1 cellular context compared by ENCODE assay signal in the genomic region with DNA sequence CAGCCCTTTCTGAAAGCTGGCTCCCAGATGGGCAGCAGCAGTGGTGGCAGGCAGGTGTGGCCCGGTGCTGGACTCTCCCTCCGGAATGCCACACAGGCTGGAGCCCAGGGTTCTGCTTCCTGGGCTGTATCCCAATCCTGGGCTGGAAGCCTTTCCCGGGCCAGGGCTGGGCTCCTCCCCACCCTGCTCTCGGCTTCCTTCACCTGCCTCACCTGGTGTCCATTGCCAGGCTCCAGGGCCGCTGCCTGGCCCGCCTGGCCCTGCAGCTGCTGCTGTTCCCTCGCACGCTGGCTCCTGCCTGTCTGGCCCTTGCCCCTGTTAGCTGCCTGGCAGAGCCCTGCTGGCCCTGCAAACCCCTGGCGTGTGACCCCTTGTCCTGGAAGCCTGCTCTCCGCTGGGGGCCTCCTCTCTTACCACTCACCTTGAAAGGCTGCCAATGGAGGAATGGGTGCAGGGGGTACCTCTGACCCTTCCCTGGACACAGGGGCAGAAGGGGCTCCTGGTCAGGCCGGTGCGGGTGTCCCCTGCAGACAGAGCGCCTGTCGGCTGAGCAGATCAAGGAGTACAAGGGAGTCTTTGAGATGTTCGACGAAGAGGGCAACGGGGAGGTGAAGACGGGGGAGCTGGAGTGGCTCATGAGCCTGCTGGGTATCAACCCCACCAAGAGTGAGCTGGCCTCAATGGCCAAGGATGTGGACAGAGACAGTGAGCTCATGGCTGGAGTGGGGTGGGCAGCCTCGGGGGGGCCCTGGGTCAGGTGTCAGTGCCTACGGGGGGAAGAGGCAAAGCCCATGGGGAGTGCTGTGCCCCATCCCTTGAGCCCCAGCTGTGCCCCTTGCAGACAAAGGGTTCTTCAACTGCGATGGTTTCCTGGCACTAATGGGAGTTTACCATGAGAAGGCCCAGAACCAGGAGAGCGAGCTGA.
A peak's percentile ranks its signal among the peaks of the same experiment; 100 is the strongest.
TF ChIP-seq lines count a peak whose summit lies in the region.

No MANE protein-coding gene starts in this region.

TF ChIP-seq in K562, 482 proteins besides CTCF, POLR2A, EP300 and RAD21:
- TF ChIP-seq NR0B1 (IDR thresholded peaks at IDR 0.05; ENCODE audit: partially characterized antibody) (no peak), CTBP1 (IDR thresholded peaks at IDR 0.05; ENCODE audit: borderline replicate concordance) (no peak), HNRNPK (IDR thresholded peaks at IDR 0.05; ENCODE audit: low read depth, low read length, poor library complexity, severe bottlenecking) (no peak), POLR2G (IDR thresholded peaks at IDR 0.05; ENCODE audit: low read depth, low read length) (peak; percentile 30; the same call in 1 of the 2 replicates), NRF1 (conservative IDR thresholded peaks at IDR 0.05 in 1 of 2, IDR thresholded peaks at IDR 0.05 in 1 of 2) (no peak)
